Comparison of ENCODE assay signal across 28 cellular contexts in the genomic region with DNA sequence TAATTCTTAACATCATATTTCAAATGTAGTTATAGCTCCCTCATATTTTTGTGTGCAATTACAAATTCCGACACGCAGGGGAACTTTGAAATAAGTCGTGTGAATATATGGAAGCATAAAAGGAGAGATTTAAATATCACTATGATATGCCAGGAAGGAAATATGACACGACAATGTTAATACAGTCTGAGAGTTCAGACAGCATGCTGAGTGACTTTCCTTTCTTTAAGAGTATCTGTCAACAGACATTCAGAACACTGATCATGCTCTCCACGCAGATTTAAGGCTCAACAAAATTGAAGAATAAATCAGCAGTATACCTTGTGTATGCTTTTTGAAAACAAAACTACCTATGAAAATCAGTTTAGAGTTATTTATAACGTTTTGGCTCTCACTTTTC.
"Had no signal": no experiment of that assay in that cellular context is flagged by ENCODE, and none has a peak within 500 bp of the region (broad histone marks: within the 10 kb centered on the region; RNA-seq: fewer than 3 reads in every experiment).

No MANE protein-coding gene starts in this region.

- H3K27ac ChIP-seq: brain microvascular endothelial cell, epithelial cell of prostate, esophagus squamous epithelium, gastrocnemius medialis, hepatocyte, tibial nerve had no signal

- H3K79me2 ChIP-seq: hepatocyte had no signal

- H3K4me3 Mint-ChIP-seq: activated CD4-positive, alpha-beta memory T cell treated with anti-CD3 and anti-CD28 coated beads, Interleukin-2, amount 10 ng/mL, durations not matched to agents 7 days and 5 days; activated CD4-positive, alpha-beta T cell treated with anti-CD3 and anti-CD28 coated beads, Interleukin-2, amount 10 ng/mL, durations not matched to agents 7 days and 5 days; activated naive CD4-positive, alpha-beta T cell treated with anti-CD3 and anti-CD28 coated beads, Interleukin-2, amount 10 ng/mL, durations not matched to agents 7 days and 5 days; activated T-cell treated with anti-CD3 and anti-CD28 coated beads, Interleukin-2, amount 50 U/mL, for 24 hours; endodermal cell; naive thymus-derived CD4-positive, alpha-beta T cell; neural crest cell; WTC11 had no signal

- H3K9me3 ChIP-seq: gastrocnemius medialis had no signal

- H3K4me1 Mint-ChIP-seq: activated CD4-positive, alpha-beta memory T cell treated with anti-CD3 and anti-CD28 coated beads, Interleukin-2, amount 10 ng/mL, durations not matched to agents 7 days and 5 days; activated CD4-positive, alpha-beta T cell treated with anti-CD3 and anti-CD28 coated beads, Interleukin-2, amount 10 ng/mL, durations not matched to agents 7 days and 5 days; activated naive CD4-positive, alpha-beta T cell treated with anti-CD3 and anti-CD28 coated beads, Interleukin-2, amount 10 ng/mL, durations not matched to agents 7 days and 5 days; endodermal cell; naive thymus-derived CD4-positive, alpha-beta T cell; neural crest cell had no signal

- H3K27me3 Mint-ChIP-seq: activated CD4-positive, alpha-beta memory T cell treated with anti-CD3 and anti-CD28 coated beads, Interleukin-2, amount 10 ng/mL, durations not matched to agents 7 days and 5 days; activated CD4-positive, alpha-beta T cell treated with anti-CD3 and anti-CD28 coated beads, Interleukin-2, amount 10 ng/mL, durations not matched to agents 7 days and 5 days; activated naive CD4-positive, alpha-beta T cell treated with anti-CD3 and anti-CD28 coated beads, Interleukin-2, amount 10 ng/mL, durations not matched to agents 7 days and 5 days; activated T-cell treated with anti-CD3 and anti-CD28 coated beads, Interleukin-2, amount 50 U/mL, for 24 hours had no signal

- H2AFZ ChIP-seq: hepatocyte had no signal

- DNase-seq: activated CD4-positive, alpha-beta memory T cell treated with anti-CD3 and anti-CD28 coated beads, Interleukin-2, amount 10 ng/mL, durations not matched to agents 7 days and 5 days; activated CD4-positive, alpha-beta T cell treated with anti-CD3 and anti-CD28 coated beads for 1 hour; activated CD4-positive, alpha-beta T cell treated with anti-CD3 and anti-CD28 coated beads, Interleukin-2, amount 10 ng/mL, durations not matched to agents 7 days and 5 days; activated CD8-positive, alpha-beta memory T cell treated with anti-CD3 and anti-CD28 coated beads, Interleukin-2, amount 50 U/mL, for 48 hours; activated gamma-delta T cell; activated naive CD4-positive, alpha-beta T cell treated with anti-CD3 and anti-CD28 coated beads, Interleukin-2, amount 10 ng/mL, durations not matched to agents 7 days and 5 days; activated T-cell treated with anti-CD3 and anti-CD28 coated beads, Interleukin-2, amount 50 U/mL, for 24 hours; amniotic stem cell; brain microvascular endothelial cell; caudate nucleus; endodermal cell; esophagus squamous epithelium; gastrocnemius medialis; islet precursor cell; left cardiac atrium; left ventricle myocardium superior; midbrain; naive thymus-derived CD4-positive, alpha-beta T cell; right cardiac atrium; stimulated activated CD4-positive, alpha-beta T cell treated with anti-CD3 and anti-CD28 coated beads, Interleukin-2, amount 100 ng/mL, for 48 hours; stimulated activated naive CD4-positive, alpha-beta T cell treated with Interleukin-2 at 50 U/mL for 16 hours; T-helper 2 cell had no signal

- FAIRE-seq: astrocyte had no signal

- H3K36me3 Mint-ChIP-seq: activated naive CD4-positive, alpha-beta T cell treated with anti-CD3 and anti-CD28 coated beads, Interleukin-2, amount 10 ng/mL, durations not matched to agents 7 days and 5 days; naive thymus-derived CD4-positive, alpha-beta T cell had no signal

- H3K27me3 ChIP-seq: brain microvascular endothelial cell, esophagus squamous epithelium, gastrocnemius medialis, hepatocyte, tibial nerve had no signal

- H3K27ac Mint-ChIP-seq: activated CD4-positive, alpha-beta memory T cell treated with anti-CD3 and anti-CD28 coated beads, Interleukin-2, amount 10 ng/mL, durations not matched to agents 7 days and 5 days; activated CD4-positive, alpha-beta T cell treated with anti-CD3 and anti-CD28 coated beads, Interleukin-2, amount 10 ng/mL, durations not matched to agents 7 days and 5 days; activated naive CD4-positive, alpha-beta T cell treated with anti-CD3 and anti-CD28 coated beads, Interleukin-2, amount 10 ng/mL, durations not matched to agents 7 days and 5 days; activated T-cell treated with anti-CD3 and anti-CD28 coated beads, Interleukin-2, amount 50 U/mL, for 24 hours; endodermal cell; naive thymus-derived CD4-positive, alpha-beta T cell; WTC11 had no signal

- H3K36me3 ChIP-seq: brain microvascular endothelial cell, esophagus squamous epithelium, gastrocnemius medialis, tibial nerve had no signal

- H3K4me1 ChIP-seq: esophagus squamous epithelium, tibial nerve had no signal

- H3K4me2 ChIP-seq: hepatocyte had no signal

- H3K4me3 ChIP-seq: esophagus squamous epithelium, gastrocnemius medialis, hepatocyte, tibial nerve had no signal
